Comparison of ENCODE assay signal across 8 cellular contexts in the genomic region with DNA sequence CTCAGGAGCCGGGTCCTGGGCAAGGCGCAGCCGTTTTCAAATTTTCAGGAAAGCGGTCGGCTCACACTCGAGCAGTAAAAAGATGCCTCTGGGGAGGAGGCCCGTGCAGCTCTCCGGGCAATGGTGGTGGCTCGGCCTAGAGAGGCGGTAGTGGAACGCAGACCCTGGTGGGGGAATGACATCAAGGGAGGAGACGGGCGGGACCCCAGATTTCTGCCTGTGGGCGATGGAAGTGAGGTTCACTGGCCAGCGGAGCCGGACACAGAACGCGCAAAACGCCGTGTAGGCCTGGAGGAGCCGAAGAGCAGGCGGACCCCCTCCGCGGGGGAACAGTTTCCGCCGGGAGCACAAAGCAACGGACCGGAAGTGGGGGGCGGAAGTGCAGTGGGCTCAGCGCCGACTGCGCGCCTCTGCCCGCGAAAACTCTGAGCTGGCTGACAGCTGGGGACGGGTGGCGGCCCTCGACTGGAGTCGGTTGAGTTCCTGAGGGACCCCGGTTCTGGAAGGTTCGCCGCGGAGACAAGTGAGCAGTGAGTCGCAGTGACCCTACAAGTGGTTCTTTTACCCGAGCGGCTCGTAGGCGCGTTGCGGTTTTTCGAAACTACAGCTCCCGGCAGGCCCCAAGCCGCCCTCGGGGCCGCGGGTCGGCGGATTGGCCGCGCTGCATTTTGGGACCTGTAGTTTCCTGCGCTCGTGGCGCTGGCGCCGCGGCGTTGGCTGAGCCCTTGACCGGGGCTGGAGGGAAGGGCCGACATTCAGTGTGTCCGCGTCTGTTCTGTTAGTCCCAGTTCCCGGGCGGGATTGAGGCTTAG. TPM values are rescaled to one million over a fixed set of nuclear protein-coding genes. Genes with fewer than 3 reads are reported as not detected.
DNase-seq lines count a peak whose midpoint lies in the region; ATAC-seq and TF ChIP-seq lines count a peak whose summit lies in the region.

A gene with protein sequence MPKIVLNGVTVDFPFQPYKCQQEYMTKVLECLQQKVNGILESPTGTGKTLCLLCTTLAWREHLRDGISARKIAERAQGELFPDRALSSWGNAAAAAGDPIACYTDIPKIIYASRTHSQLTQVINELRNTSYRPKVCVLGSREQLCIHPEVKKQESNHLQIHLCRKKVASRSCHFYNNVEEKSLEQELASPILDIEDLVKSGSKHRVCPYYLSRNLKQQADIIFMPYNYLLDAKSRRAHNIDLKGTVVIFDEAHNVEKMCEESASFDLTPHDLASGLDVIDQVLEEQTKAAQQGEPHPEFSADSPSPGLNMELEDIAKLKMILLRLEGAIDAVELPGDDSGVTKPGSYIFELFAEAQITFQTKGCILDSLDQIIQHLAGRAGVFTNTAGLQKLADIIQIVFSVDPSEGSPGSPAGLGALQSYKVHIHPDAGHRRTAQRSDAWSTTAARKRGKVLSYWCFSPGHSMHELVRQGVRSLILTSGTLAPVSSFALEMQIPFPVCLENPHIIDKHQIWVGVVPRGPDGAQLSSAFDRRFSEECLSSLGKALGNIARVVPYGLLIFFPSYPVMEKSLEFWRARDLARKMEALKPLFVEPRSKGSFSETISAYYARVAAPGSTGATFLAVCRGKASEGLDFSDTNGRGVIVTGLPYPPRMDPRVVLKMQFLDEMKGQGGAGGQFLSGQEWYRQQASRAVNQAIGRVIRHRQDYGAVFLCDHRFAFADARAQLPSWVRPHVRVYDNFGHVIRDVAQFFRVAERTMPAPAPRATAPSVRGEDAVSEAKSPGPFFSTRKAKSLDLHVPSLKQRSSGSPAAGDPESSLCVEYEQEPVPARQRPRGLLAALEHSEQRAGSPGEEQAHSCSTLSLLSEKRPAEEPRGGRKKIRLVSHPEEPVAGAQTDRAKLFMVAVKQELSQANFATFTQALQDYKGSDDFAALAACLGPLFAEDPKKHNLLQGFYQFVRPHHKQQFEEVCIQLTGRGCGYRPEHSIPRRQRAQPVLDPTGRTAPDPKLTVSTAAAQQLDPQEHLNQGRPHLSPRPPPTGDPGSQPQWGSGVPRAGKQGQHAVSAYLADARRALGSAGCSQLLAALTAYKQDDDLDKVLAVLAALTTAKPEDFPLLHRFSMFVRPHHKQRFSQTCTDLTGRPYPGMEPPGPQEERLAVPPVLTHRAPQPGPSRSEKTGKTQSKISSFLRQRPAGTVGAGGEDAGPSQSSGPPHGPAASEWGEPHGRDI (N-terminal part only) (plus strand): TSS at position 376 of the 812 bp plus-strand sequence. CDS start 1,091 bp downstream, outside the sequence.

- H3K4me3 Mint-ChIP-seq in activated T-helper 2 cell treated with anti-CD3 and anti-CD28 coated beads, Interferon-gamma antibody, Interleukin-2, Interleukin-4, amounts not matched to agents 10 μg/mL and 5 μg/mL and 100 μg/mL, durations not matched to agents 14 hours and 24 hours and 36 hours (ENCODE audit: low read depth) = peak within 1 kb of the TSS; percentile 92
- H3K4me3 Mint-ChIP-seq in natural killer cell = peak within 1 kb of the TSS; percentile 97

- H3K4me1 ChIP-seq in RWPE2 (ENCODE audit: insufficient read depth, poor library complexity, severe bottlenecking) = no peaks in the 10 kb centered on the region

- H3K27me3 ChIP-seq in RWPE2 (ENCODE audit: insufficient read depth, poor library complexity, severe bottlenecking) = peaks cover 4% of the 10 kb centered on the region

- H3K27ac Mint-ChIP-seq in activated T-helper 2 cell treated with anti-CD3 and anti-CD28 coated beads, Interferon-gamma antibody, Interleukin-2, Interleukin-4, amounts not matched to agents 10 μg/mL and 5 μg/mL and 100 μg/mL, durations not matched to agents 14 hours and 24 hours and 36 hours = peak within 1 kb of the TSS; percentile 86
- H3K27ac Mint-ChIP-seq in natural killer cell = peak within 1 kb of the TSS; percentile 92 to 95

- no peaks in the 10 kb centered on the region for H3K9me3 ChIP-seq in RWPE2 (ENCODE audit: severe bottlenecking)

- H3K4me3 ChIP-seq in LNCaP clone FGC (ENCODE audit: low read depth, low read length) (peak within 1 kb of the TSS; percentile 67), RWPE2 (ENCODE audit: severe bottlenecking) (peak within 1 kb of the TSS; percentile 75)

- H3K36me3 ChIP-seq in RWPE2 (ENCODE audit: low read depth) = peaks cover 34% of the 10 kb centered on the region

- peaks cover 4% of the 10 kb centered on the region for H3K27me3 Mint-ChIP-seq in activated T-helper 2 cell treated with anti-CD3 and anti-CD28 coated beads, Interferon-gamma antibody, Interleukin-2, Interleukin-4, amounts not matched to agents 10 μg/mL and 5 μg/mL and 100 μg/mL, durations not matched to agents 14 hours and 24 hours and 36 hours (ENCODE audit: low read depth)
- peaks cover 0 to 7% of the 10 kb centered on the region in 2 donors for H3K27me3 Mint-ChIP-seq in natural killer cell (ENCODE audit: low read depth in 2 of 2)

- H3K4me1 Mint-ChIP-seq in activated T-helper 2 cell treated with anti-CD3 and anti-CD28 coated beads, Interferon-gamma antibody, Interleukin-2, Interleukin-4, amounts not matched to agents 10 μg/mL and 5 μg/mL and 100 μg/mL, durations not matched to agents 14 hours and 24 hours and 36 hours (ENCODE audit: low read depth) = peaks cover 18% of the 10 kb centered on the region
- H3K4me1 Mint-ChIP-seq in natural killer cell = peaks cover 22 to 31% of the 10 kb centered on the region in 2 donors

- ATAC-seq in RWPE2 (ENCODE audit: low read depth) (peak; percentile 90), natural killer cell (peak; percentile 89 to 92 (median 89))

- peak within 1 kb of the TSS; percentile 48 for H3K27ac ChIP-seq in RWPE2 (ENCODE audit: poor library complexity, severe bottlenecking)

- H3K36me3 Mint-ChIP-seq in activated T-helper 2 cell treated with anti-CD3 and anti-CD28 coated beads, Interferon-gamma antibody, Interleukin-2, Interleukin-4, amounts not matched to agents 10 μg/mL and 5 μg/mL and 100 μg/mL, durations not matched to agents 14 hours and 24 hours and 36 hours (ENCODE audit: low read depth) = peaks cover 14% of the 10 kb centered on the region
- H3K36me3 Mint-ChIP-seq in natural killer cell = no peaks in the 10 kb centered on the region

- intact Hi-C loops in activated T-helper 2 cell treated with anti-CD3 and anti-CD28 coated beads, Interferon-gamma antibody, Interleukin-2, Interleukin-4, amounts not matched to agents 10 μg/mL and 5 μg/mL and 100 μg/mL, durations not matched to agents 14 hours and 24 hours and 36 hours (cut with micrococcal nuclease) = loop anchor here (1.0 to 5.0 kb wide), 3 partner anchors 30 to 324 kb away; a partner anchor contains a TSS
- intact Hi-C loops in natural killer cell (cut with micrococcal nuclease) = loop anchor here (1.0 to 5.0 kb wide), 2 partner anchors 121 to 207 kb away; a partner anchor contains a TSS

- peak; percentile 91 for DNase-seq in EH (ENCODE audit: low read depth)
- DNase-seq in GOT3 (lab: John Stamatoyannopoulos, UW) = peak; percentile 87
- DNase-seq in LNCaP clone FGC (ENCODE audit: low read depth) = peak; percentile 76
- peak; percentile 99 for DNase-seq in RWPE2 (ENCODE audit: low spot score)
- DNase-seq in activated T-helper 2 cell treated with anti-CD3 and anti-CD28 coated beads, Interferon-gamma antibody, Interleukin-2, Interleukin-4, amounts not matched to agents 10 μg/mL and 5 μg/mL and 100 μg/mL, durations not matched to agents 14 hours and 24 hours and 36 hours (ENCODE audit: low spot score) = peak; percentile 87
- peak; percentile 89 for DNase-seq in fibroblast of peridontal ligament (ENCODE audit: extremely low read depth)
- peak; percentile 92 for DNase-seq in natural killer cell
- peak; percentile 88 for DNase-seq in stimulated activated naive CD4-positive, alpha-beta T cell treated with Interleukin-2 at 50 U/mL for 16 hours (lab: John Stamatoyannopoulos, UW)

- H3K9me3 Mint-ChIP-seq in activated T-helper 2 cell treated with anti-CD3 and anti-CD28 coated beads, Interferon-gamma antibody, Interleukin-2, Interleukin-4, amounts not matched to agents 10 μg/mL and 5 μg/mL and 100 μg/mL, durations not matched to agents 14 hours and 24 hours and 36 hours = no peaks in the 10 kb centered on the region
- H3K9me3 Mint-ChIP-seq in natural killer cell = no peaks in the 10 kb centered on the region

- TF ChIP-seq CTCF in LNCaP clone FGC (IDR thresholded peaks at IDR 0.05; ENCODE audit: control insufficient read depth, extremely low read depth, insufficient read depth) (no peak), RWPE2 (IDR thresholded peaks at IDR 0.05; ENCODE audit: poor library complexity, severe bottlenecking) (no peak), natural killer cell (IDR thresholded peaks at IDR 0.05) (no peak)

RNA-seq across cellular contexts. Expression of the gene that starts here (rescaled TPM):
- 44.0 and 46.9 TPM in 2 replicates for total RNA-seq in activated T-helper 2 cell treated with anti-CD3 and anti-CD28 coated beads, Interferon-gamma antibody, Interleukin-2, Interleukin-4, amounts not matched to agents 10 μg/mL and 5 μg/mL and 100 μg/mL, durations not matched to agents 14 hours and 24 hours and 36 hours
- total RNA-seq in natural killer cell = 10 to 100 TPM; 36.3 to 52.0 (median 40.4) TPM

Comparison
In these comparisons a context has a peak if more than half of its experiments do, and no peak if none do; other contexts are left out.
1. Peak in every context shown above with its lines: DNase-seq, ATAC-seq, H3K4me3 ChIP-seq and H3K27ac ChIP-seq.